Comparison of ENCODE assay signal across 10 cellular contexts in genomic region chr16:49890876-49891275, GRCh38. TPM values are rescaled to one million over a fixed set of nuclear protein-coding genes. Genes with fewer than 3 reads are reported as not detected.
DNase-seq lines count a peak whose midpoint lies in the region; ATAC-seq and TF ChIP-seq lines count a peak whose summit lies in the region.
"Had no signal": no experiment of that assay in that cellular context is flagged by ENCODE, and none has a peak within 500 bp of the region (broad histone marks: within the 10 kb centered on the region; RNA-seq: fewer than 3 reads in every experiment).

No MANE protein-coding gene starts in this region.

- H2AFZ ChIP-seq in smooth muscle cell (ENCODE audit: low read depth) (no peak overlapping the region), trophoblast cell (ENCODE audit: insufficient read depth, low read length, poor library complexity) (no peak overlapping the region)

- WGBS in smooth muscle cell (ENCODE audit: low lambda C conversion rate): 50% methylated on average over 5 of the region's 5 CpGs
- WGBS in trophoblast cell (ENCODE audit: extremely low coverage, insufficient coverage, insufficient read length): no CpG with 5 or more reads among the region's 5 CpGs

- H4K12ac ChIP-seq in trophoblast cell (ENCODE audit: low read depth, low read length): no peak overlapping the region

- no peak overlapping the region for H2BK12ac ChIP-seq in trophoblast cell (ENCODE audit: low read length)

- H3K14ac ChIP-seq in trophoblast cell (ENCODE audit: low read length): no peak overlapping the region

- no peak overlapping the region for H2BK120ac ChIP-seq in trophoblast cell (ENCODE audit: insufficient read depth, low read length, poor library complexity)

- H3K23ac ChIP-seq in trophoblast cell (ENCODE audit: low read length): no peak overlapping the region

- H3K27me3 ChIP-seq in smooth muscle cell (ENCODE audit: low read depth): no peaks in the 10 kb centered on the region
- no peaks in the 10 kb centered on the region for H3K27me3 ChIP-seq in trophoblast cell (ENCODE audit: insufficient read depth, low read length)

- no peak overlapping the region for H2BK5ac ChIP-seq in trophoblast cell (ENCODE audit: low read depth, low read length, poor library complexity)

- no peak overlapping the region for H3K4me3 ChIP-seq in NB4 (ENCODE audit: low read depth, low read length)
- H3K4me3 ChIP-seq in smooth muscle cell: no peak overlapping the region
- no peak overlapping the region for H3K4me3 ChIP-seq in trophoblast cell (ENCODE audit: low read depth, low read length)

- H3K4me1 ChIP-seq in smooth muscle cell (ENCODE audit: low read depth) (no peaks in the 10 kb centered on the region), trophoblast cell (ENCODE audit: control insufficient read depth in 1 of 2, insufficient read depth in 2 of 2, low read length in 2 of 2) (no peaks in the 10 kb centered on the region)

- no peaks in the 10 kb centered on the region for H4K20me1 ChIP-seq in smooth muscle cell (ENCODE audit: low read depth)

- no peaks in the 10 kb centered on the region for H3K36me3 ChIP-seq in smooth muscle cell (ENCODE audit: low read depth)
- H3K36me3 ChIP-seq in trophoblast cell (ENCODE audit: control insufficient read depth in 1 of 2, insufficient read depth in 2 of 2, low read length in 2 of 2): no peaks in the 10 kb centered on the region

- TF ChIP-seq CTCF in NB4 (IDR thresholded peaks at IDR 0.05; ENCODE audit: low read depth, low read length): peak; percentile 66
- TF ChIP-seq CTCF in smooth muscle cell (IDR thresholded peaks at IDR 0.05; ENCODE audit: borderline replicate concordance, insufficient read depth, poor library complexity, severe bottlenecking): peak; percentile 7

- no peak overlapping the region for H3K4ac ChIP-seq in trophoblast cell (ENCODE audit: low read depth, low read length)

- no peak overlapping the region for H3K4me2 ChIP-seq in smooth muscle cell
- H3K4me2 ChIP-seq in trophoblast cell (ENCODE audit: low read length): no peak overlapping the region

- H3K9ac ChIP-seq in smooth muscle cell (ENCODE audit: low read depth) (no peak overlapping the region), trophoblast cell (ENCODE audit: low read length) (no peak overlapping the region)

- no peak for TF ChIP-seq POLR2A in NB4 (IDR thresholded peaks at IDR 0.05; ENCODE audit: extremely low read depth, insufficient read length)

- no peak overlapping the region for H2AK5ac ChIP-seq in trophoblast cell (ENCODE audit: low read length)

- no peak overlapping the region for H4K8ac ChIP-seq in trophoblast cell (ENCODE audit: low read depth, low read length)

- H3K79me1 ChIP-seq in trophoblast cell (ENCODE audit: low read length): no peaks in the 10 kb centered on the region

- no peak overlapping the region for H3K18ac ChIP-seq in trophoblast cell (ENCODE audit: low read length)

- H3K9me3 ChIP-seq in smooth muscle cell (replicated peaks; ENCODE audit: low read depth) (no peaks in the 10 kb centered on the region), trophoblast cell (ENCODE audit: insufficient read depth, low read depth, low read length) (peaks cover 3% of the 10 kb centered on the region)

- DNase-seq in NB4 (ENCODE audit: low read depth) (peak; percentile 69), ecto neural progenitor cell (ENCODE audit: low spot score) (peak; percentile 76), smooth muscle cell (lab: John Stamatoyannopoulos, UW; ENCODE audit: unreplicated experiment) (no peak), trophoblast cell (no peak)
- DNase-seq in activated effector memory CD4-positive, alpha-beta T cell treated with anti-CD3 and anti-CD28 coated beads, Interleukin-2, amount 50 U/mL, for 16 hours: no peak
- DNase-seq: NCI-H524 treated with DMSO at 0.1 percent for 48 hours had no signal

- H4K91ac ChIP-seq in trophoblast cell (ENCODE audit: low read depth, low read length): no peak overlapping the region

- peak; percentile 47 for ATAC-seq in GM18502 (IDR thresholded peaks at IDR 0.05; ENCODE audit: poor library complexity, unreplicated experiment)
- no peak for ATAC-seq in HG03159 (IDR thresholded peaks at IDR 0.05; ENCODE audit: unreplicated experiment)
- ATAC-seq: naive thymus-derived CD4-positive, alpha-beta T cell had no signal

- H3K79me2 ChIP-seq in smooth muscle cell (ENCODE audit: low read depth): no peaks in the 10 kb centered on the region
- no peaks in the 10 kb centered on the region for H3K79me2 ChIP-seq in trophoblast cell (ENCODE audit: control insufficient read depth, insufficient read depth, low read length, poor library complexity)

- no peak overlapping the region for H3K27ac ChIP-seq in smooth muscle cell (ENCODE audit: low read depth)
- no peak overlapping the region for H3K27ac ChIP-seq in trophoblast cell (ENCODE audit: low read depth, low read length)

- no peaks in the 10 kb centered on the region for H3F3A ChIP-seq in smooth muscle cell (ENCODE audit: low read depth)

RNA-seq across cellular contexts. Expression of gene ZNF423, which starts 35.0 kb away (rescaled TPM):
- total RNA-seq in smooth muscle cell: 4.7 and 7.0 TPM in 2 replicates
- polyA plus RNA-seq in smooth muscle cell: 6.9 and 8.8 TPM in 2 replicates
- polyA plus RNA-seq in trophoblast cell (2013): 9.7 and 10.6 TPM in 2 replicates
- total RNA-seq: activated CD8-positive, alpha-beta memory T cell treated with anti-CD3 and anti-CD28 coated beads for 36 hours; naive thymus-derived CD4-positive, alpha-beta T cell had no signal
- polyA plus RNA-seq: naive thymus-derived CD4-positive, alpha-beta T cell had no signal

Comparison
In these comparisons a context has a peak if more than half of its experiments do, and no peak if none do; other contexts are left out.
1. DNase-seq: peak in NB4 (single experiment) and ecto neural progenitor cell (single experiment); none in smooth muscle cell (single experiment), activated effector memory CD4-positive, alpha-beta T cell treated with anti-CD3 and anti-CD28 coated beads, Interleukin-2, amount 50 U/mL, for 16 hours (single experiment) and trophoblast cell (0 of 2).